ENCODE assay signal across 1 cellular context in genomic region chr15:51366911-51367310, GRCh38.
TF ChIP-seq lines count a peak whose summit lies in the region.

No MANE protein-coding gene starts in this region.

TF ChIP-seq in HepG2, 621 proteins besides CTCF, POLR2A, EP300 and RAD21:
- TF ChIP-seq SUZ12 (IDR thresholded peaks at IDR 0.05; ENCODE audit: low read depth, low read length): no peak
- no peak for TF ChIP-seq FOSL2 (CRISPR knock-in tag; IDR thresholded peaks at IDR 0.05)
- TF ChIP-seq, protein P1, sequence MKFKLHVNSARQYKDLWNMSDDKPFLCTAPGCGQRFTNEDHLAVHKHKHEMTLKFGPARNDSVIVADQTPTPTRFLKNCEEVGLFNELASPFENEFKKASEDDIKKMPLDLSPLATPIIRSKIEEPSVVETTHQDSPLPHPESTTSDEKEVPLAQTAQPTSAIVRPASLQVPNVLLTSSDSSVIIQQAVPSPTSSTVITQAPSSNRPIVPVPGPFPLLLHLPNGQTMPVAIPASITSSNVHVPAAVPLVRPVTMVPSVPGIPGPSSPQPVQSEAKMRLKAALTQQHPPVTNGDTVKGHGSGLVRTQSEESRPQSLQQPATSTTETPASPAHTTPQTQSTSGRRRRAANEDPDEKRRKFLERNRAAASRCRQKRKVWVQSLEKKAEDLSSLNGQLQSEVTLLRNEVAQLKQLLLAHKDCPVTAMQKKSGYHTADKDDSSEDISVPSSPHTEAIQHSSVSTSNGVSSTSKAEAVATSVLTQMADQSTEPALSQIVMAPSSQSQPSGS (CRISPR knock-in tag; IDR thresholded peaks at IDR 0.05): no peak
- TF ChIP-seq PHF5A (CRISPR knock-in tag; IDR thresholded peaks at IDR 0.05; ENCODE audit: low read depth, unreplicated experiment): no peak
- no peak for TF ChIP-seq ZNF317 (CRISPR knock-in tag; IDR thresholded peaks at IDR 0.05)
- TF ChIP-seq, protein P2, sequence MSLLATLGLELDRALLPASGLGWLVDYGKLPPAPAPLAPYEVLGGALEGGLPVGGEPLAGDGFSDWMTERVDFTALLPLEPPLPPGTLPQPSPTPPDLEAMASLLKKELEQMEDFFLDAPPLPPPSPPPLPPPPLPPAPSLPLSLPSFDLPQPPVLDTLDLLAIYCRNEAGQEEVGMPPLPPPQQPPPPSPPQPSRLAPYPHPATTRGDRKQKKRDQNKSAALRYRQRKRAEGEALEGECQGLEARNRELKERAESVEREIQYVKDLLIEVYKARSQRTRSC (CRISPR knock-in tag; IDR thresholded peaks at IDR 0.05; ENCODE audit: low read depth): no peak
- TF ChIP-seq ZNF460 (CRISPR knock-in tag; IDR thresholded peaks at IDR 0.05; ENCODE audit: borderline replicate concordance): no peak
- TF ChIP-seq ZNF138 (CRISPR knock-in tag; IDR thresholded peaks at IDR 0.05; ENCODE audit: low read depth): no peak
- TF ChIP-seq, protein P3, sequence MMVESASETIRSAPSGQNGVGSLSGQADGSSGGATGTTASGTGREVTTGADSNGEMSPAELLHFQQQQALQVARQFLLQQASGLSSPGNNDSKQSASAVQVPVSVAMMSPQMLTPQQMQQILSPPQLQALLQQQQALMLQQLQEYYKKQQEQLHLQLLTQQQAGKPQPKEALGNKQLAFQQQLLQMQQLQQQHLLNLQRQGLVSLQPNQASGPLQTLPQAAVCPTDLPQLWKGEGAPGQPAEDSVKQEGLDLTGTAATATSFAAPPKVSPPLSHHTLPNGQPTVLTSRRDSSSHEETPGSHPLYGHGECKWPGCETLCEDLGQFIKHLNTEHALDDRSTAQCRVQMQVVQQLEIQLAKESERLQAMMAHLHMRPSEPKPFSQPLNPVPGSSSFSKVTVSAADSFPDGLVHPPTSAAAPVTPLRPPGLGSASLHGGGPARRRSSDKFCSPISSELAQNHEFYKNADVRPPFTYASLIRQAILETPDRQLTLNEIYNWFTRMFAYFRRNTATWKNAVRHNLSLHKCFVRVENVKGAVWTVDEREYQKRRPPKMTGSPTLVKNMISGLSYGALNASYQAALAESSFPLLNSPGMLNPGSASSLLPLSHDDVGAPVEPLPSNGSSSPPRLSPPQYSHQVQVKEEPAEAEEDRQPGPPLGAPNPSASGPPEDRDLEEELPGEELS (CRISPR knock-in tag; IDR thresholded peaks at IDR 0.05): no peak
- no peak for TF ChIP-seq CBX5 (CRISPR knock-in tag; IDR thresholded peaks at IDR 0.05; ENCODE audit: borderline replicate concordance)
- TF ChIP-seq SMAD9 (CRISPR knock-in tag; IDR thresholded peaks at IDR 0.05): no peak
- TF ChIP-seq ZNF160 (CRISPR knock-in tag; IDR thresholded peaks at IDR 0.05): no peak
- TF ChIP-seq ZFP41 (CRISPR knock-in tag; IDR thresholded peaks at IDR 0.05; ENCODE audit: borderline replicate concordance): no peak
- TF ChIP-seq ELF4 (CRISPR knock-in tag; IDR thresholded peaks at IDR 0.05; ENCODE audit: borderline replicate concordance): no peak
- no peak for TF ChIP-seq ASH2L (IDR thresholded peaks at IDR 0.05; ENCODE audit: insufficient read length, low read depth, low read length)
